Comparison of ENCODE assay signal across 15 cellular contexts in the genomic region with DNA sequence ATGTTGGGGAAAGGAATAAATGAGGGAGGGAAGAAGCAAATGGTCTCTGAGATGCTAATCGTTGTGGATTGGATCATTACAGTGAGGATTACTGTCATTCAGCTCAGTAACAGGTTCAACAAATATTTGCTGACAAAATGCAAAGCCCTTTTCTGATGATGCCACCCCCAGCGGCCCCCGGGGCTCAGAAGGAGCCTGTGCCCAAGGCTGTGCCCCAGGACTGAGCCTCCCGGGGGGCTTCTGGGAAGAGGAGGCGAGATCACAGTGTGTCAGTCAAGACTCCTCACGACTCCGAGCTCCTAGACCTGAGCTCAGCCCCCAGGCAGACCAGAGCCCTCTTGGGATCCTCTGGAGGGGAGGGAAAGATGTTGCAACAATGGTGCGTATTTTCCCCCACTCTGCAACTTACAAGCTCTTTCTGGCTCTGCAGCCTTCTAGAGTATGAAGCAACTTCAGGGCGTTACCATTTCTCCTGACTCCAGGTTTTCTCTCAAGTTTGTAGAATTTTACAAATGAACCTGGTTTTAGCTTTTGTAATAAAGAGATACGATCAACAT. TPM values are rescaled to one million over a fixed set of nuclear protein-coding genes. Genes with fewer than 3 reads are reported as not detected.
"Had no signal": no experiment of that assay in that cellular context is flagged by ENCODE, and none has a peak within 500 bp of the region (broad histone marks: within the 10 kb centered on the region; RNA-seq: fewer than 3 reads in every experiment).

No MANE protein-coding gene starts in this region.

- ATAC-seq: activated CD4-positive, CD25-positive, alpha-beta regulatory T cell treated with anti-CD3 and anti-CD28 coated beads, Interleukin-2, amount 50 U/mL, for 24 hours; lower lobe of right lung; stimulated activated effector memory CD8-positive, alpha-beta T cell treated with anti-CD3 and anti-CD28 coated beads, Interleukin-12 subunit alpha, Interleukin-12 subunit beta, amount 100 ng/mL, for 72 hours; T-cell had no signal

- H3K36me3 Mint-ChIP-seq: activated naive CD8-positive, alpha-beta T cell; neural progenitor cell; stimulated activated effector memory CD8-positive, alpha-beta T cell treated with anti-CD3 and anti-CD28 coated beads, Interleukin-12 subunit alpha, Interleukin-12 subunit beta, amount 100 ng/mL, for 72 hours; T-cell had no signal

- H3K4me1 Mint-ChIP-seq: stimulated activated effector memory CD8-positive, alpha-beta T cell treated with anti-CD3 and anti-CD28 coated beads, Interleukin-12 subunit alpha, Interleukin-12 subunit beta, amount 100 ng/mL, for 72 hours; T-cell had no signal

- DNase-seq: activated effector memory CD4-positive, alpha-beta T cell treated with Interleukin-2 at 50 U/mL for 16 hours; activated T-cell treated with anti-CD3 and anti-CD28 coated beads, Interleukin-2, amount 50 U/mL, for 24 hours; anterior cingulate cortex; hypothalamus; lower lobe of right lung; midbrain; T-cell had no signal

- H3K4me3 Mint-ChIP-seq: activated naive CD8-positive, alpha-beta T cell; activated T-cell treated with anti-CD3 and anti-CD28 coated beads, Interleukin-2, amount 50 U/mL, for 24 hours; stimulated activated effector memory CD8-positive, alpha-beta T cell treated with anti-CD3 and anti-CD28 coated beads, Interleukin-12 subunit alpha, Interleukin-12 subunit beta, amount 100 ng/mL, for 72 hours; T-cell had no signal

- H3K27ac Mint-ChIP-seq: activated T-cell treated with anti-CD3 and anti-CD28 coated beads, Interleukin-2, amount 50 U/mL, for 24 hours; stimulated activated effector memory CD8-positive, alpha-beta T cell treated with anti-CD3 and anti-CD28 coated beads, Interleukin-12 subunit alpha, Interleukin-12 subunit beta, amount 100 ng/mL, for 72 hours; T-cell had no signal

- H3K9me3 Mint-ChIP-seq: activated T-cell treated with anti-CD3 and anti-CD28 coated beads, Interleukin-2, amount 50 U/mL, for 24 hours; stimulated activated effector memory CD8-positive, alpha-beta T cell treated with anti-CD3 and anti-CD28 coated beads, Interleukin-12 subunit alpha, Interleukin-12 subunit beta, amount 100 ng/mL, for 72 hours; T-cell had no signal

- H3K27me3 Mint-ChIP-seq: activated naive CD8-positive, alpha-beta T cell; activated T-cell treated with anti-CD3 and anti-CD28 coated beads, Interleukin-2, amount 50 U/mL, for 24 hours had no signal

- H3K4me3 ChIP-seq: lower lobe of right lung, neural progenitor cell, smooth muscle cell, tibial nerve, vagina had no signal

RNA-seq across cellular contexts. Expression of a gene that starts 20.8 kb away (rescaled TPM):
- total RNA-seq: bronchial epithelial cell, lower lobe of right lung, smooth muscle cell, tibial nerve, vagina had no signal
- polyA plus RNA-seq: smooth muscle cell had no signal

RNA-seq across cellular contexts. Expression of a gene that starts 52.3 kb away (rescaled TPM):
- total RNA-seq: bronchial epithelial cell, smooth muscle cell had no signal
- polyA plus RNA-seq: smooth muscle cell had no signal

RNA-seq across cellular contexts. Expression of a gene that starts 59.4 kb away (rescaled TPM):
- total RNA-seq: bronchial epithelial cell, smooth muscle cell had no signal
- polyA plus RNA-seq: smooth muscle cell had no signal
